1 cellular context compared by ENCODE assay signal in the genomic region with DNA sequence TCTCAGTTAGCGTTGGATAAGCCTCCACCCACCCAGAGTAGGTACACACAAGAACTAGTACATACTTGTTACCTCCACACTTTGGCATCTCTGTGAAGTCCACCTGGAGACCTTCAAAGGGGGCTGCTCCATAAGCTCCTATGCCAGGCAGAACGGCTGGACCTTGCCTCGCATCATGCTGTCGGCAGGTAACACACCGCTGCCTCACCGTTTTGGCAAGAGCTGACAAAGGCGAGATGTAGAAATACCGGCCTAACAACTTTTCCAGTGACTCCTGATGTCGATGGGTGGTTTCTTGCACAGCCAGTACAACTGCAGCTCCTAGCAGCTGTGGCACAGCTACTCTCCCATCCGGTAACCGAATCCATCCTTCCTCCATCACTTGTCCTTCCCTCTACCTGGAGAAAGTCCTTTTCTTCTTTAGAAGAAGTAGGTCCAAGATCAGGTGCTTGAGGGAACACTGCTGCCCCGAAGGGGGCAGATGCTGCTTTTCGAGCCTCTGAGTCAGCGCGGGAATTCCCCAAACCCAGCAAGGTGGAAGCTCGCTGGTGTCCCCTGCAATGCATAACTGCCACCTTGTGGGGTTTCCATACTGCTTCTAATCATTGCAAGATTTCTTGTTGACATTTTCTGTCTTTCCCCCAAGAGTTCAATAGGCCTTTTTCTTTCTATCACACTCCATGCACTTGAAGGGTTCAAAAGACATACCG.
TF ChIP-seq lines count a peak whose summit lies in the region.

No MANE protein-coding gene starts in this region.

TF ChIP-seq in H1, 55 proteins besides CTCF, POLR2A, EP300 and RAD21:
- TF ChIP-seq, protein P1, sequence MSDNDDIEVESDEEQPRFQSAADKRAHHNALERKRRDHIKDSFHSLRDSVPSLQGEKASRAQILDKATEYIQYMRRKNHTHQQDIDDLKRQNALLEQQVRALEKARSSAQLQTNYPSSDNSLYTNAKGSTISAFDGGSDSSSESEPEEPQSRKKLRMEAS (IDR thresholded peaks at IDR 0.05), result 0 out of 2 replicates have a peak, but pooled peaks have one; percentile 20
